ENCODE assay signal across 22 cellular contexts in the genomic region with DNA sequence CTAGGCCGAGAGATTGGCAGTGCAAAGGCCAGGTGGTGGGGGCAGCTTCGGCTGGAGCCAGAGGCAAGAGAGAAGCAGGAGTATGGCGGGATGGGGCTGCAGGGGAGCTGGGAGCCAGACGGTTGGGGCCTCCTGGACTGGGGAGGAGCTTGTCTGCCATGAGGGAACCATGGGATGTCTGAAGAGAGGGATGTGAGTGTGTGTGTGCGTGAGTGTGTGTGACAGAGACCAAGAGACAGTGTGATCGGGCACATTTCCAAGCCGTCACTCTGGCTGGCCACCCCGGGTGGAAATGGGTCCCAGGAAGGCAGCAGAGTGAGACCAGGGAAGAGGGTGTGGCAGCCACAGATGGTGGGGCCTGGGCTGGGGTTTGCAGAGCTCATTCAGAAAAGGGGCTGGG. TPM values are rescaled to one million over a fixed set of nuclear protein-coding genes. Genes with fewer than 3 reads are reported as not detected.
DNase-seq lines count a peak whose midpoint lies in the region; ATAC-seq and TF ChIP-seq lines count a peak whose summit lies in the region.
"Had no signal": no experiment of that assay in that cellular context is flagged by ENCODE, and none has a peak within 500 bp of the region (broad histone marks: within the 10 kb centered on the region; RNA-seq: fewer than 3 reads in every experiment).

No MANE protein-coding gene starts in this region.

- H3K36me3 ChIP-seq in BLaER1 treated with 17β-estradiol and CSF1 and Interleukin-3, amounts not matched to agents 10 nM and 100 nM: peaks cover 0 to 100% (median 9%) of the 10 kb centered on the region in 11 experiments; a peak in 12 of 22 replicates
- H3K36me3 ChIP-seq in HEK293 (ENCODE audit: control insufficient read depth in 2 of 2, insufficient read depth in 1 of 2, low read length in 2 of 2) (no peaks in the 10 kb centered on the region), spleen (no peaks in the 10 kb centered on the region)

- H3K4me2 ChIP-seq in BLaER1 treated with 17β-estradiol and CSF1 and Interleukin-3, amounts not matched to agents 10 nM and 100 nM: peak overlapping the region; percentile 59 to 91 (median 70)
- H3K4me2 ChIP-seq: KMS-11 had no signal

- peaks cover 45 to 96% (median 92%) of the 10 kb centered on the region in 10 experiments for H3K4me1 ChIP-seq in BLaER1 treated with 17β-estradiol and CSF1 and Interleukin-3, amounts not matched to agents 10 nM and 100 nM
- H3K4me1 ChIP-seq in HEK293 (ENCODE audit: control insufficient read depth, insufficient read depth, low read length) (no peaks in the 10 kb centered on the region), spleen (no peaks in the 10 kb centered on the region)
- H3K4me1 ChIP-seq: Caco-2 had no signal

- 64 to 84% (median 71%) methylated on average over 8 of the region's 8 CpGs for WGBS in spleen, 5 donors

- POLR2A ChIA-PET in HEK293 (lab: Yijun Ruan, JAX): no interaction called here

- H3K27me3 ChIP-seq in BLaER1 treated with 17β-estradiol and CSF1 and Interleukin-3, amounts not matched to agents 10 nM and 100 nM: no peaks in the 10 kb centered on the region
- H3K27me3 ChIP-seq in spleen (replicated peaks in 1 of 7): peaks cover 0 to 41% (median 0%) of the 10 kb centered on the region in 7 donors

- H3K4me3 ChIP-seq in BLaER1 treated with 17β-estradiol and CSF1 and Interleukin-3, amounts not matched to agents 10 nM and 100 nM: no peak overlapping the region
- H3K4me3 ChIP-seq in HEK293 (ENCODE audit: low read depth, low read length): no peak overlapping the region
- no peak overlapping the region for H3K4me3 ChIP-seq in spleen

- CTCF ChIA-PET in HEK293 (lab: Yijun Ruan, JAX): interaction anchor here (2.2 kb wide), 1 partner anchor 19 kb away, joined by 8 read pairs; no protein-coding TSS in a partner anchor

- intact Hi-C loops in spleen (cut with DNase I; ENCODE audit: low total_unique reads): no loop called here

- H3K27ac ChIP-seq in BLaER1 treated with 17β-estradiol and CSF1 and Interleukin-3, amounts not matched to agents 10 nM and 100 nM: peak overlapping the region in 8 of 11 experiments; percentile 10 to 68 (median 48); a peak in 16 of 22 replicates
- no peak overlapping the region for H3K27ac ChIP-seq in HEK293 (ENCODE audit: extremely low read depth, low read depth, low read length)
- peak overlapping the region; percentile 65 for H3K27ac ChIP-seq in cingulate gyrus (ENCODE audit: low read depth, low read length)
- no peak overlapping the region for H3K27ac ChIP-seq in spleen
- H3K27ac ChIP-seq: KMS-11 had no signal

- TF ChIP-seq POLR2A in spleen (IDR thresholded peaks at IDR 0.05): no peak

- TF ChIP-seq CTCF in HEK293 (tag by site-specific recombination; IDR thresholded peaks at IDR 0.05): no peak
- TF ChIP-seq CTCF in spleen (IDR thresholded peaks at IDR 0.05 in 8 of 11, conservative IDR thresholded peaks at IDR 0.05 in 3 of 11): no peak

- no peaks in the 10 kb centered on the region for H3K9me3 ChIP-seq in BLaER1 treated with 17β-estradiol and CSF1 and Interleukin-3, amounts not matched to agents 10 nM and 100 nM (replicated peaks in 1 of 11)
- H3K9me3 ChIP-seq in HEK293 (ENCODE audit: control insufficient read depth, insufficient read depth, low read depth, low read length): no peaks in the 10 kb centered on the region
- H3K9me3 ChIP-seq in spleen: no peaks in the 10 kb centered on the region
- H3K9me3 ChIP-seq: Caco-2 had no signal

- peaks cover 0 to 100% (median 10%) of the 10 kb centered on the region in 11 experiments; a peak in 9 of 22 replicates for H4K20me1 ChIP-seq in BLaER1 treated with 17β-estradiol and CSF1 and Interleukin-3, amounts not matched to agents 10 nM and 100 nM

- ATAC-seq in HG03108 (IDR thresholded peaks at IDR 0.05; ENCODE audit: unreplicated experiment): no peak

- peak; percentile 62 for DNase-seq in spleen
- no peak for DNase-seq in HCEC 1CT
- no peak for DNase-seq in NCI-H2029 (lab: John Stamatoyannopoulos, UW)
- DNase-seq: ACHN; AML-193; Caco-2; CD4-positive, CD25-positive, alpha-beta regulatory T cell; DMS153; GDM1; GOT3; HFFc6; MV-4-11; NCI-H1436; NCI-H1930; NK-92 treated with Interleukin-12 subunit alpha and Interleukin-12 subunit beta, amount 100 ng/mL, for 24 hours; Right ventricle myocardium superior had no signal

- peak overlapping the region in 7 of 11 experiments; percentile 25 to 48 (median 34); a peak in 10 of 22 replicates for H3K9ac ChIP-seq in BLaER1 treated with 17β-estradiol and CSF1 and Interleukin-3, amounts not matched to agents 10 nM and 100 nM
- H3K9ac ChIP-seq: KMS-11 had no signal

TF ChIP-seq in HEK293, 187 proteins besides CTCF, POLR2A, EP300 and RAD21:
- TF ChIP-seq GLIS1 (tag by site-specific recombination; IDR thresholded peaks at IDR 0.05) (peak; percentile 53), MZF1 (tag by site-specific recombination; IDR thresholded peaks at IDR 0.05; ENCODE audit: borderline replicate concordance) (no peak)

RNA-seq across cellular contexts. Expression of a gene that starts 13.8 kb away (rescaled TPM):
- total RNA-seq in spleen: 10 to 100 TPM in 4 of 7 donors, 1 to 10 TPM in 3; 7.3 to 15.0 (median 10.1) TPM
- 1 to 10 TPM; 1.4 to 2.6 (median 1.4) TPM for polyA plus RNA-seq in spleen
- total RNA-seq: CD4-positive, CD25-positive, alpha-beta regulatory T cell; HFFc6; NCI-H460 had no signal
- polyA plus RNA-seq: CD4-positive, CD25-positive, alpha-beta regulatory T cell had no signal

Comparison
In these comparisons a context has a peak if more than half of its experiments do, and no peak if none do; other contexts are left out.
1. H3K27ac ChIP-seq: peak in BLaER1 treated with 17β-estradiol and CSF1 and Interleukin-3, amounts not matched to agents 10 nM and 100 nM (8 of 11) and cingulate gyrus (single experiment); none in HEK293 (single experiment) and spleen (0 of 8).